In genomic region chr5:36769129-36769528, GRCh38 we compare ENCODE assay signal across 7 cellular contexts.
"Had no signal": no experiment of that assay in that cellular context is flagged by ENCODE, and none has a peak within 500 bp of the region (broad histone marks: within the 10 kb centered on the region; RNA-seq: fewer than 3 reads in every experiment).

No MANE protein-coding gene starts in this region.

- H3K4me3 ChIP-seq: GM23338 had no signal

- DNase-seq: H9, HCEC 1CT, HFFc6, KBM-7 had no signal

- H3K9ac ChIP-seq: KMS-11 had no signal

- H3K4me2 ChIP-seq: GM23338, KMS-11 had no signal

- ATAC-seq: HepG2 had no signal

- H3K27ac ChIP-seq: KMS-11 had no signal
